ENCODE assay signal across 1 cellular context in genomic region chr7:102395958-102396709, GRCh38.
A peak's percentile ranks its signal among the peaks of the same experiment; 100 is the strongest.
TF ChIP-seq lines count a peak whose summit lies in the region.

Gene PRKRIP1, plus strand, starts transcription at chr7:102396363. Its CDS starts 49 bp downstream, at chr7:102396412.

TF ChIP-seq in HepG2, 621 proteins besides CTCF, POLR2A, EP300 and RAD21 (continued from another document and continues in another):
- TF ChIP-seq, protein P1, sequence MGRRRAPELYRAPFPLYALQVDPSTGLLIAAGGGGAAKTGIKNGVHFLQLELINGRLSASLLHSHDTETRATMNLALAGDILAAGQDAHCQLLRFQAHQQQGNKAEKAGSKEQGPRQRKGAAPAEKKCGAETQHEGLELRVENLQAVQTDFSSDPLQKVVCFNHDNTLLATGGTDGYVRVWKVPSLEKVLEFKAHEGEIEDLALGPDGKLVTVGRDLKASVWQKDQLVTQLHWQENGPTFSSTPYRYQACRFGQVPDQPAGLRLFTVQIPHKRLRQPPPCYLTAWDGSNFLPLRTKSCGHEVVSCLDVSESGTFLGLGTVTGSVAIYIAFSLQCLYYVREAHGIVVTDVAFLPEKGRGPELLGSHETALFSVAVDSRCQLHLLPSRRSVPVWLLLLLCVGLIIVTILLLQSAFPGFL (CRISPR knock-in tag; IDR thresholded peaks at IDR 0.05) = no peak
- TF ChIP-seq ZNF280B (CRISPR knock-in tag; IDR thresholded peaks at IDR 0.05; ENCODE audit: borderline replicate concordance) = peak; percentile 33; the same call in 1 of the 2 replicates
- 0 out of 2 replicates have a peak, but pooled peaks have one; percentile 59 for TF ChIP-seq PCBP1 (IDR thresholded peaks at IDR 0.05; ENCODE audit: borderline replicate concordance, low read depth, low read length)
- peak; percentile 59; the same call in 1 of the 2 replicates for TF ChIP-seq ZNF546 (CRISPR knock-in tag; conservative IDR thresholded peaks at IDR 0.05)
- no peak for TF ChIP-seq ZNF746 (CRISPR knock-in tag; IDR thresholded peaks at IDR 0.05)
- TF ChIP-seq ZNF629 (CRISPR knock-in tag; conservative IDR thresholded peaks at IDR 0.05) = 0 out of 2 replicates have a peak, but pooled peaks have one; percentile 2
- no peak for TF ChIP-seq GLI4 (CRISPR knock-in tag; IDR thresholded peaks at IDR 0.05; ENCODE audit: borderline replicate concordance)
- TF ChIP-seq KMT2B (CRISPR knock-in tag; IDR thresholded peaks at IDR 0.05) = peak; percentile 75
- TF ChIP-seq KDM6A (CRISPR knock-in tag; IDR thresholded peaks at IDR 0.05; ENCODE audit: low read depth) = no peak
- TF ChIP-seq ZNF337 (CRISPR knock-in tag; IDR thresholded peaks at IDR 0.05; ENCODE audit: borderline replicate concordance, low read depth) = 0 out of 2 replicates have a peak, but pooled peaks have one; percentile 17
- no peak for TF ChIP-seq SRY (CRISPR knock-in tag; IDR thresholded peaks at IDR 0.05)
- TF ChIP-seq SPEN (CRISPR knock-in tag; IDR thresholded peaks at IDR 0.05; ENCODE audit: low read depth) = peak; percentile 33; the same call in 1 of the 2 replicates
- TF ChIP-seq MYC (CRISPR knock-in tag; IDR thresholded peaks at IDR 0.05; ENCODE audit: borderline replicate concordance) = peak; percentile 25; the same call in 1 of the 2 replicates
- TF ChIP-seq CREB1 (IDR thresholded peaks at IDR 0.05) = peak; percentile 89
- TF ChIP-seq CREB1 (CRISPR knock-in tag; IDR thresholded peaks at IDR 0.05) = peak; percentile 99
- TF ChIP-seq ZNF160 (CRISPR knock-in tag; IDR thresholded peaks at IDR 0.05) = no peak
- TF ChIP-seq, protein P2, sequence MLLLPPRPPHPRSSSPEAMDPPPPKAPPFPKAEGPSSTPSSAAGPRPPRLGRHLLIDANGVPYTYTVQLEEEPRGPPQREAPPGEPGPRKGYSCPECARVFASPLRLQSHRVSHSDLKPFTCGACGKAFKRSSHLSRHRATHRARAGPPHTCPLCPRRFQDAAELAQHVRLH (CRISPR knock-in tag; IDR thresholded peaks at IDR 0.05; ENCODE audit: borderline replicate concordance, low read depth) = no peak
- no peak for TF ChIP-seq SOX6 (IDR thresholded peaks at IDR 0.05)
- peak; percentile 56; the same call in 1 of the 2 replicates for TF ChIP-seq SOX6 (CRISPR knock-in tag; IDR thresholded peaks at IDR 0.05)
- TF ChIP-seq TRAFD1 (CRISPR knock-in tag; IDR thresholded peaks at IDR 0.05; ENCODE audit: borderline replicate concordance) = no peak
- TF ChIP-seq ZNF598 (CRISPR knock-in tag; IDR thresholded peaks at IDR 0.05; ENCODE audit: borderline replicate concordance) = 0 out of 2 replicates have a peak, but pooled peaks have one; percentile 59
- peak; percentile 98 for TF ChIP-seq AKAP8 (CRISPR knock-in tag; IDR thresholded peaks at IDR 0.05)
- no peak for TF ChIP-seq HOXD1 (CRISPR knock-in tag; IDR thresholded peaks at IDR 0.05)
- 0 out of 2 replicates have a peak, but pooled peaks have one; percentile 52 for TF ChIP-seq DMTF1 (CRISPR knock-in tag; IDR thresholded peaks at IDR 0.05)
- TF ChIP-seq ZNF224 (CRISPR knock-in tag; IDR thresholded peaks at IDR 0.05) = no peak
- 0 out of 2 replicates have a peak, but pooled peaks have one; percentile 28 for TF ChIP-seq ZNF737 (CRISPR knock-in tag; IDR thresholded peaks at IDR 0.05; ENCODE audit: borderline replicate concordance)
- TF ChIP-seq ZNF230 (CRISPR knock-in tag; IDR thresholded peaks at IDR 0.05) = peak; percentile 39; the same call in 1 of the 2 replicates
- TF ChIP-seq KLF6 (CRISPR knock-in tag; IDR thresholded peaks at IDR 0.05) = no peak
- no peak for TF ChIP-seq ZNF496 (CRISPR knock-in tag; IDR thresholded peaks at IDR 0.05; ENCODE audit: insufficient replicate concordance)
- peak; percentile 75 for TF ChIP-seq YEATS4 (CRISPR knock-in tag; IDR thresholded peaks at IDR 0.05; ENCODE audit: borderline replicate concordance)
- TF ChIP-seq THRA (CRISPR knock-in tag; IDR thresholded peaks at IDR 0.05; ENCODE audit: borderline replicate concordance) = no peak
- TF ChIP-seq, protein P3, sequence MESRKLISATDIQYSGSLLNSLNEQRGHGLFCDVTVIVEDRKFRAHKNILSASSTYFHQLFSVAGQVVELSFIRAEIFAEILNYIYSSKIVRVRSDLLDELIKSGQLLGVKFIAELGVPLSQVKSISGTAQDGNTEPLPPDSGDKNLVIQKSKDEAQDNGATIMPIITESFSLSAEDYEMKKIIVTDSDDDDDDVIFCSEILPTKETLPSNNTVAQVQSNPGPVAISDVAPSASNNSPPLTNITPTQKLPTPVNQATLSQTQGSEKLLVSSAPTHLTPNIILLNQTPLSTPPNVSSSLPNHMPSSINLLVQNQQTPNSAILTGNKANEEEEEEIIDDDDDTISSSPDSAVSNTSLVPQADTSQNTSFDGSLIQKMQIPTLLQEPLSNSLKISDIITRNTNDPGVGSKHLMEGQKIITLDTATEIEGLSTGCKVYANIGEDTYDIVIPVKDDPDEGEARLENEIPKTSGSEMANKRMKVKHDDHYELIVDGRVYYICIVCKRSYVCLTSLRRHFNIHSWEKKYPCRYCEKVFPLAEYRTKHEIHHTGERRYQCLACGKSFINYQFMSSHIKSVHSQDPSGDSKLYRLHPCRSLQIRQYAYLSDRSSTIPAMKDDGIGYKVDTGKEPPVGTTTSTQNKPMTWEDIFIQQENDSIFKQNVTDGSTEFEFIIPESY (CRISPR knock-in tag; IDR thresholded peaks at IDR 0.05) = no peak
- TF ChIP-seq PITX1 (CRISPR knock-in tag; IDR thresholded peaks at IDR 0.05) = peak; percentile 16; the same call in 1 of the 2 replicates
- TF ChIP-seq, protein P4, sequence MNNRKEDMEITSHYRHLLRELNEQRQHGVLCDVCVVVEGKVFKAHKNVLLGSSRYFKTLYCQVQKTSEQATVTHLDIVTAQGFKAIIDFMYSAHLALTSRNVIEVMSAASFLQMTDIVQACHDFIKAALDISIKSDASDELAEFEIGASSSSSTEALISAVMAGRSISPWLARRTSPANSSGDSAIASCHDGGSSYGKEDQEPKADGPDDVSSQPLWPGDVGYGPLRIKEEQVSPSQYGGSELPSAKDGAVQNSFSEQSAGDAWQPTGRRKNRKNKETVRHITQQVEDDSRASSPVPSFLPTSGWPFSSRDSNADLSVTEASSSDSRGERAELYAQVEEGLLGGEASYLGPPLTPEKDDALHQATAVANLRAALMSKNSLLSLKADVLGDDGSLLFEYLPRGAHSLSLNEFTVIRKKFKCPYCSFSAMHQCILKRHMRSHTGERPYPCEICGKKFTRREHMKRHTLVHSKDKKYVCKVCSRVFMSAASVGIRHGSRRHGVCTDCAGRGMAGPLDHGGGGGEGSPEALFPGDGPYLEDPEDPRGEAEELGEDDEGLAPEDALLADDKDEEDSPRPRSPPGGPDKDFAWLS (CRISPR knock-in tag; IDR thresholded peaks at IDR 0.05; ENCODE audit: borderline replicate concordance) = peak; percentile 82; the same call in 1 of the 2 replicates
- peak; percentile 60 for TF ChIP-seq RXRA (CRISPR knock-in tag; IDR thresholded peaks at IDR 0.05)
- peak; percentile 67 for TF ChIP-seq HCFC1 (IDR thresholded peaks at IDR 0.05; ENCODE audit: low read depth, low read length)
- TF ChIP-seq KDM5A (IDR thresholded peaks at IDR 0.05; ENCODE audit: borderline replicate concordance, low read length) = peak; percentile 99
- TF ChIP-seq NFYC (CRISPR knock-in tag; IDR thresholded peaks at IDR 0.05) = no peak
- TF ChIP-seq ZNF747 (CRISPR knock-in tag; IDR thresholded peaks at IDR 0.05; ENCODE audit: borderline replicate concordance) = peak; percentile 55; the same call in 1 of the 2 replicates
- TF ChIP-seq ZNF788 (CRISPR knock-in tag; IDR thresholded peaks at IDR 0.05; ENCODE audit: borderline replicate concordance) = peak; percentile 54; the same call in 1 of the 2 replicates
- TF ChIP-seq ZNF567 (CRISPR knock-in tag; IDR thresholded peaks at IDR 0.05; ENCODE audit: borderline replicate concordance) = no peak
- no peak for TF ChIP-seq ZKSCAN1 (IDR thresholded peaks at IDR 0.05; ENCODE audit: low read length)
- peak; percentile 81; the same call in 1 of the 3 replicates for TF ChIP-seq MXI1 (IDR thresholded peaks at IDR 0.05; ENCODE audit: borderline replicate concordance, low read depth, low read length)
- TF ChIP-seq ZKSCAN8 (CRISPR knock-in tag; IDR thresholded peaks at IDR 0.05; ENCODE audit: borderline replicate concordance) = no peak
- TF ChIP-seq FIP1L1 (IDR thresholded peaks at IDR 0.05; ENCODE audit: borderline replicate concordance, insufficient read depth, low read depth, low read length) = peak; percentile 86; the same call in 1 of the 2 replicates
- TF ChIP-seq EEA1 (CRISPR knock-in tag; IDR thresholded peaks at IDR 0.05; ENCODE audit: borderline replicate concordance) = 0 out of 2 replicates have a peak, but pooled peaks have one; percentile 27
- TF ChIP-seq, protein P5, sequence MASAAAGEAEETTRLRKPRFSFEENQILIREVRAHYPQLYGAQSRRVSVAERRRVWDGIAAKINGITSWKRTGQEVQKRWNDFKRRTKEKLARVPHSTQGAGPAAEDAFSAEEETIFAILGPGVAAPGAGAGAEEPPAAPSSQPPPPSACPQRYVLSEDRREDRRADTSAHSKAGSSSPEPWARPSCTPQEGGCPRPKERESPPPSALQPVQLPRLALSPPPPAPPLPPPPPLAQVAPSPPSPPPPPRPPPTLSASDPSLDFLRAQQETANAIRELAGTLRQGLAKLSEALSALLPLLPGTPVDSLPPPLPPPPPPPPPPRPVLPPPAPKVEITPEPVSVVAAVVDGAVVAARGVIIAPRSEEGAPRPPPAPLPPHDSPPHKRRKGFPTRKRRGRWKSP (CRISPR knock-in tag; IDR thresholded peaks at IDR 0.05) = no peak
- TF ChIP-seq IKZF4 (CRISPR knock-in tag; IDR thresholded peaks at IDR 0.05; ENCODE audit: borderline replicate concordance, low read depth, not compliant biosample characterization) = peak; percentile 70
- 0 out of 2 replicates have a peak, but pooled peaks have one; percentile 18 for TF ChIP-seq FOXA3 (CRISPR knock-in tag; IDR thresholded peaks at IDR 0.05)
- TF ChIP-seq POGZ (CRISPR knock-in tag; IDR thresholded peaks at IDR 0.05) = peak; percentile 61; the same call in 1 of the 2 replicates
- no peak for TF ChIP-seq GMEB2 (CRISPR knock-in tag; IDR thresholded peaks at IDR 0.05; ENCODE audit: low read depth)
